In the genomic region with DNA sequence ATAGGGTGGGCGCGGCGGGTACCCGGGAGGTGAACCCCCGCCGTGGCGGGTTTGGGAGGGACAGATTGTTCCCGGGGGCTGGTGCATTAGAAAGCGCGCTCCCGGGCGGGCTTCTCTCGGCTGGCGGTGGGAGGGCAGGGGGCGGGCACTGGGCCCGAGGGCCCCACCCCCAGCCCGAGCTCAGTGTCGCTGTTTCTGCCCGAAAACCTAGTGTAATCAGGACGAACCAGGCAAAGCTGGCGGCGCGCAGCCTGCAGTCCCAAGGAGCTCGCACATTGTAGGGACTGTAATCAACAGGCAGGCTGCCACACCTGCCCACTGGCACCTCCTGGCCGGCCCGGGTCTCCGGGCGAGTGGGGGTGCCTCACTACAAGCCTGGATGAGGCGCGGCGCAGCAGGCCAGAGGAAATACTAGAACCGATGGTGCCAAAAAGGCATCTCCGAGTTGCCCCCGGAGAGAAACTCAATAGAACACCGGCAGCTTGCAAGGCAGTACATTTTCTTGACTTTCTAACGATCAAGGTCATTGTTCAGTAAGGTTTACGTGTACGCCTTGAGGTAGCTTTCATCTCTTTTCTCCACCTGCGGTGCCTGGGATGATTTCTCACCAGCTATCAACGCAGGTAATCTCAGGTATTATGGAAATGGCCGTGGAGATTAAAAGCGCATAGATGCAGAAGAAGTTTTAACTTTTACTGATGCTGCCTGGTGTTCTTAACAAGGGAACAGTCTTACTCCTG, we compare ENCODE assay signal across 8 cellular contexts. TPM values are rescaled to one million over a fixed set of nuclear protein-coding genes. Genes with fewer than 3 reads are reported as not detected.
DNase-seq lines count a peak whose midpoint lies in the region; ATAC-seq and TF ChIP-seq lines count a peak whose summit lies in the region.

No MANE protein-coding gene starts in this region.

- TF ChIP-seq POLR2A in breast epithelium (IDR thresholded peaks at IDR 0.05), result no peak

- no peak overlapping the region for H3K27ac ChIP-seq in breast epithelium
- H3K27ac ChIP-seq in left lung, result no peak overlapping the region

- intact Hi-C loops in breast epithelium (cut with DNase I; ENCODE audit: low total_unique reads) (no loop called here), left lung (cut with DNase I) (no loop called here)

- H3K4me1 ChIP-seq in breast epithelium, result no peaks in the 10 kb centered on the region
- peaks cover 0 to 23% of the 10 kb centered on the region in 2 donors for H3K4me1 ChIP-seq in left lung

- H3K4me3 ChIP-seq in WI38 (ENCODE audit: low read depth, low read length) (peak overlapping the region; percentile 39), breast epithelium (peak overlapping the region; percentile 46 to 82 (median 65)), left lung (peak overlapping the region; percentile 43 to 49)

- TF ChIP-seq CTCF in WI38 (IDR thresholded peaks at IDR 0.05; ENCODE audit: low read depth, low read length), result no peak
- no peak for TF ChIP-seq CTCF in breast epithelium (IDR thresholded peaks at IDR 0.05)
- no peak for TF ChIP-seq CTCF in left lung (IDR thresholded peaks at IDR 0.05)

- H3K36me3 ChIP-seq in breast epithelium (no peaks in the 10 kb centered on the region), left lung (no peaks in the 10 kb centered on the region)

- ATAC-seq in left lung, result peak; percentile 94
- ATAC-seq in GM21367 (IDR thresholded peaks at IDR 0.05; ENCODE audit: unreplicated experiment), result no peak

- H3K27me3 ChIP-seq in breast epithelium (peaks cover 0 to 10% of the 10 kb centered on the region in 2 donors), left lung (peaks cover 28 to 74% of the 10 kb centered on the region in 2 donors)

- DNase-seq in NCI-H82 (lab: John Stamatoyannopoulos, UW) (peak; percentile 50), NCI-H82 treated with DMSO at 0.1 percent for 48 hours (lab: John Stamatoyannopoulos, UW; ENCODE audit: unreplicated experiment) (no peak), NCI-H1092 treated with DMSO at 0.1 percent for 48 hours (lab: John Stamatoyannopoulos, UW) (peak; percentile 48), breast epithelium (ENCODE audit: low spot score in 2 of 2) (no peak), left lung (peak; percentile 51 to 85)
- DNase-seq in stimulated activated CD4-positive, alpha-beta T cell treated with anti-CD3 and anti-CD28 coated beads, Interleukin-4, amount 100 ng/mL, for 1 hour, result peak; percentile 68

- H3K9me3 ChIP-seq in breast epithelium (no peaks in the 10 kb centered on the region), left lung (no peaks in the 10 kb centered on the region)

RNA-seq across cellular contexts. Expression of a gene that starts 0.8 kb away (rescaled TPM):
- 1 to 10 TPM in 2 of 3 donors, under 1 TPM in 1; 0.88 to 2.6 (median 2.1) TPM for total RNA-seq in breast epithelium
- total RNA-seq in left lung, result 1 to 10 TPM; 2.3 to 2.6 TPM

RNA-seq across cellular contexts. Expression of a gene that starts 33.7 kb away (rescaled TPM):
- total RNA-seq in breast epithelium, result 100 to 1,000 TPM in 2 of 3 donors, 10 to 100 TPM in 1; 85.6 to 122 (median 102) TPM
- 10 to 100 TPM; 58.7 to 59.1 TPM for total RNA-seq in left lung

Comparison
In these comparisons a context has a peak if more than half of its experiments do, and no peak if none do; other contexts are left out.
1. DNase-seq: peak in NCI-H82 (single experiment), NCI-H1092 treated with DMSO at 0.1 percent for 48 hours (single experiment), left lung (2 of 2) and stimulated activated CD4-positive, alpha-beta T cell treated with anti-CD3 and anti-CD28 coated beads, Interleukin-4, amount 100 ng/mL, for 1 hour (single experiment); none in NCI-H82 treated with DMSO at 0.1 percent for 48 hours (single experiment) and breast epithelium (0 of 2).
2. Peak in every context shown above with its lines, with median percentiles within 50 percentile points of each other: H3K4me3 ChIP-seq.